1 cellular context compared by ENCODE assay signal in genomic region chr10:50554995-50555568, GRCh38.
TF ChIP-seq lines count a peak whose summit lies in the region.

No MANE protein-coding gene starts in this region.

TF ChIP-seq in K562, 482 proteins besides CTCF, POLR2A, EP300 and RAD21 (continued from another document):
- TF ChIP-seq MGA (IDR thresholded peaks at IDR 0.05) (peak; percentile 85), PHB2 (IDR thresholded peaks at IDR 0.05; ENCODE audit: low read depth) (no peak), PATZ1 (CRISPR knock-in tag; IDR thresholded peaks at IDR 0.05; ENCODE audit: borderline replicate concordance) (no peak), WHSC1 (IDR thresholded peaks at IDR 0.05; ENCODE audit: low read length) (no peak), SNRNP70 (optimal IDR thresholded peaks at IDR 0.05; ENCODE audit: low read depth, low read length) (no peak), DMBX1 (CRISPR knock-in tag; IDR thresholded peaks at IDR 0.05; ENCODE audit: borderline replicate concordance) (peak; percentile 72; the same call in 1 of the 2 replicates), BRD4 (IDR thresholded peaks at IDR 0.05) (no peak), HOMEZ (CRISPR knock-in tag; IDR thresholded peaks at IDR 0.05) (no peak), KAT2B (IDR thresholded peaks at IDR 0.05; ENCODE audit: low read depth, low read length) (no peak), ATF4 (CRISPR knock-in tag; IDR thresholded peaks at IDR 0.05) (0 out of 2 replicates have a peak, but pooled peaks have one; percentile 14), CREB3L1 (IDR thresholded peaks at IDR 0.05; ENCODE audit: borderline replicate concordance, low read depth) (peak; percentile 75), CBFA2T3 (IDR thresholded peaks at IDR 0.05) (peak; percentile 92), SP1 (CRISPR knock-in tag; IDR thresholded peaks at IDR 0.05) (no peak), CBX5 (IDR thresholded peaks at IDR 0.05; ENCODE audit: borderline replicate concordance, low read depth) (no peak), SFPQ (IDR thresholded peaks at IDR 0.05; ENCODE audit: low read depth, low read length) (no peak), USF1 (CRISPR knock-in tag; IDR thresholded peaks at IDR 0.05) (no peak), ZNF263 (CRISPR knock-in tag; IDR thresholded peaks at IDR 0.05; ENCODE audit: borderline replicate concordance) (no peak), ZFP1 (CRISPR knock-in tag; IDR thresholded peaks at IDR 0.05) (no peak), HMGN3 (IDR thresholded peaks at IDR 0.05; ENCODE audit: borderline replicate concordance, extremely low read depth, insufficient read length, low read depth, low read length) (no peak), TFAP4 (CRISPR knock-in tag; IDR thresholded peaks at IDR 0.05; ENCODE audit: borderline replicate concordance) (no peak; the same call in 1 of the 2 replicates), XRCC5 (IDR thresholded peaks at IDR 0.05; ENCODE audit: low read depth, low read length) (no peak), PTBP1 (IDR thresholded peaks at IDR 0.05; ENCODE audit: low read depth, low read length) (no peak), GATA2 (CRISPR knock-in tag; IDR thresholded peaks at IDR 0.05) (peak; percentile 78)
